ENCODE assay signal across 8 cellular contexts in the genomic region with DNA sequence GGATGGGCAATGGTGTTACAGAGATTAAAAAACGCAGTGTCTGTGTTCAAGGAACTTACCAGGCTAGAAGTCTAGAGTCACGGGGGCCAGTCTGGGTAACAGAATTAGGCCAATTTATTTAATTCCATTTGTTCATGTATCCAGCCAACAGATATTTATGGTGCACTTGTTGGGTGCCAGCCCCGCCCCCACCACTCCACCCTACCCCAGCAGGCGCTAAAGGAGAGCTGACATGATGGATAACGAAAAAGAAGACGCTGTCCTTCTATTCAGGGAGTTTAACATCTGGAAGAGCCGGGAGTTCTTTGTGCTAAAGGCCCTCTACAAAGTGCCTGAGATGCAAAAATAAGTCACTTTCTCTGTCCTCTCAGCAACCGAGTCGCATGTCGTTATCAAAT. TPM values are rescaled to one million over a fixed set of nuclear protein-coding genes. Genes with fewer than 3 reads are reported as not detected.
A peak's percentile ranks its signal among the peaks of the same experiment; 100 is the strongest.
DNase-seq lines count a peak whose midpoint lies in the region; ATAC-seq and TF ChIP-seq lines count a peak whose summit lies in the region.

No MANE protein-coding gene starts in this region.

- peak overlapping the region; percentile 99 for H3K4me3 ChIP-seq in CD4-positive, CD25-positive, alpha-beta regulatory T cell (ENCODE audit: low read depth, low read length)
- peak overlapping the region; percentile 98 to 99 for H3K4me3 ChIP-seq in neutrophil (ENCODE audit: low read depth in 1 of 2, low read length in 1 of 2)

- peak overlapping the region; percentile 93 to 100 (median 98) for H3K4me3 Mint-ChIP-seq in CD4-positive, CD25-positive, alpha-beta regulatory T cell
- peak overlapping the region; percentile 97 for H3K4me3 Mint-ChIP-seq in endothelial cell (ENCODE audit: unreplicated experiment)

- peaks cover 36% of the 10 kb centered on the region for H3K4me1 ChIP-seq in CD4-positive, CD25-positive, alpha-beta regulatory T cell (ENCODE audit: control insufficient read depth, insufficient read depth, low read length, poor library complexity, severe bottlenecking)
- H3K4me1 ChIP-seq in neutrophil (ENCODE audit: control insufficient read depth in 1 of 2, insufficient read depth in 1 of 2, low read depth in 1 of 2, low read length in 1 of 2) = peaks cover 29 to 34% of the 10 kb centered on the region in 2 experiments

- peak overlapping the region; percentile 82 for H3K27ac ChIP-seq in CD4-positive, CD25-positive, alpha-beta regulatory T cell (ENCODE audit: insufficient read depth, low read length, poor library complexity, severe bottlenecking)
- H3K27ac ChIP-seq in RWPE1 (peak overlapping the region; percentile 93), neutrophil (peak overlapping the region; percentile 98)

- H3K9me3 Mint-ChIP-seq in CD4-positive, CD25-positive, alpha-beta regulatory T cell = no peaks in the 10 kb centered on the region
- H3K9me3 Mint-ChIP-seq in endothelial cell (ENCODE audit: unreplicated experiment) = no peaks in the 10 kb centered on the region

- CTCF ChIA-PET in RWPE1 (lab: Yijun Ruan, JAX) = interaction anchor here (0.9 to 1.0 kb wide), 2 partner anchors 15 to 52 kb away, joined by 3 read pairs; no protein-coding TSS in a partner anchor
- CTCF ChIA-PET in GM10248 (lab: Yijun Ruan, JAX) = interaction anchor here (1.0 to 1.3 kb wide), 3 partner anchors 25 to 67 kb away, joined by 3 read pairs; no protein-coding TSS in a partner anchor

- POLR2A ChIA-PET in RWPE1 (lab: Yijun Ruan, JAX; ENCODE audit: low non-redundant PET) = interaction anchor here (1.0 kb wide), 1 partner anchor 58 kb away, joined by 6 read pairs; no protein-coding TSS in a partner anchor
- POLR2A ChIA-PET in GM10248 (lab: Yijun Ruan, JAX) = no interaction called here

- no peaks in the 10 kb centered on the region for H3K9me3 ChIP-seq in CD4-positive, CD25-positive, alpha-beta regulatory T cell (ENCODE audit: control insufficient read depth in 2 of 2, low read length in 2 of 2)
- H3K9me3 ChIP-seq in neutrophil = no peaks in the 10 kb centered on the region

- no peak for ATAC-seq in CD4-positive, CD25-positive, alpha-beta regulatory T cell (ENCODE audit: low read depth in 2 of 2)

- TF ChIP-seq CTCF in RWPE1 (conservative IDR thresholded peaks at IDR 0.05; ENCODE audit: low read depth) (no peak), endothelial cell (IDR thresholded peaks at IDR 0.05; ENCODE audit: unreplicated experiment) (no peak), neutrophil (IDR thresholded peaks at IDR 0.05) (no peak), GM10248 (IDR thresholded peaks at IDR 0.05; ENCODE audit: control extremely low read depth, extremely low read depth, low read depth, missing control alignments) (no peak)

- peaks cover 16% of the 10 kb centered on the region for H3K27me3 ChIP-seq in CD4-positive, CD25-positive, alpha-beta regulatory T cell (ENCODE audit: control insufficient read depth, insufficient read depth, low read length)
- H3K27me3 ChIP-seq in neutrophil = peaks cover 87% of the 10 kb centered on the region

- H3K36me3 Mint-ChIP-seq in CD4-positive, CD25-positive, alpha-beta regulatory T cell = no peaks in the 10 kb centered on the region
- H3K36me3 Mint-ChIP-seq in endothelial cell (ENCODE audit: low read depth, unreplicated experiment) = peaks cover 6% of the 10 kb centered on the region

- H3K36me3 ChIP-seq in CD4-positive, CD25-positive, alpha-beta regulatory T cell (ENCODE audit: control insufficient read depth, insufficient read depth, low read length) = no peaks in the 10 kb centered on the region
- H3K36me3 ChIP-seq in neutrophil = no peaks in the 10 kb centered on the region

- peak overlapping the region; percentile 2 to 97 (median 90) for H3K27ac Mint-ChIP-seq in CD4-positive, CD25-positive, alpha-beta regulatory T cell
- no peak overlapping the region for H3K27ac Mint-ChIP-seq in endothelial cell (ENCODE audit: unreplicated experiment)

- H3K27me3 Mint-ChIP-seq in CD4-positive, CD25-positive, alpha-beta regulatory T cell = peaks cover 54% of the 10 kb centered on the region
- H3K27me3 Mint-ChIP-seq in endothelial cell (ENCODE audit: unreplicated experiment) = peaks cover 22% of the 10 kb centered on the region

- no peak for DNase-seq in CD4-positive, CD25-positive, alpha-beta regulatory T cell
- DNase-seq in RWPE1 (ENCODE audit: low spot score) = peak; percentile 3
- DNase-seq in endothelial cell (ENCODE audit: low spot score) = no peak
- DNase-seq in cortex of kidney (lab: John Stamatoyannopoulos, UW) = no peak
- DNase-seq in GM10248 (ENCODE audit: extremely low spot score) = no peak
- DNase-seq in GF-D8 (lab: John Stamatoyannopoulos, UW) = no peak
- no peak for DNase-seq in HuH-7 (ENCODE audit: low spot score)

- peaks cover 30 to 41% (median 35%) of the 10 kb centered on the region in 4 donors for H3K4me1 Mint-ChIP-seq in CD4-positive, CD25-positive, alpha-beta regulatory T cell
- peaks cover 21% of the 10 kb centered on the region for H3K4me1 Mint-ChIP-seq in endothelial cell (ENCODE audit: unreplicated experiment)

RNA-seq across cellular contexts. Expression of gene BMAL1, which starts 1.1 kb away (rescaled TPM):
- total RNA-seq in CD4-positive, CD25-positive, alpha-beta regulatory T cell = 104 TPM
- polyA plus RNA-seq in CD4-positive, CD25-positive, alpha-beta regulatory T cell = 10 to 100 TPM; 16.3 to 21.3 (median 19.4) TPM
- 7.7 TPM for total RNA-seq in endothelial cell (ENCODE audit: unreplicated experiment)

Comparison
In these comparisons a context has a peak if more than half of its experiments do, and no peak if none do; other contexts are left out.
1. RNA of gene BMAL1, which starts 1.1 kb away (total RNA-seq): 104 TPM in CD4-positive, CD25-positive, alpha-beta regulatory T cell (single experiment); 7.7 TPM in endothelial cell (single experiment); every median in the first group is over 10 times any median in the second.
2. Peak in every context shown above with its lines, with median percentiles within 50 percentile points of each other: H3K27ac ChIP-seq.